ENCODE assay signal across 13 cellular contexts in the genomic region with DNA sequence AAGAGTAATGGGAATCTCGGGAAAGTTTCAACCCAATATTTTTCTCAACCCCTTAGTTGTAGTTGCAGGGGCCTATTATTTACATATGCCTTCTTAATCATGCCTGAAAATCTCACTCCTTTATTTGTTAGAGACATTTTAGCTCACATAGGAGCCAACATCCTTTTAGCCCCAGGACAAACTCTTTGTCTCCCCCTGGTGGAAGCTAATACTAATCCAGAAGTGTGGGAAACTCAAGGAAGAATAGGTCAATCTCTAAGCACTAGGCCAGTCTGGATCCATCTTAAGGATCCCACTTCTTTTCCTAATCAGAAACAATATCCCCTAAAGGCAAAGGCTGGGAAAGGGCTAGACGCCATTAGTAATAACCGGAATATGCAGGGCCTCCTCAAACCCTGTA.
DNase-seq lines count a peak whose midpoint lies in the region; TF ChIP-seq lines count a peak whose summit lies in the region.
"Had no signal": no experiment of that assay in that cellular context is flagged by ENCODE, and none has a peak within 500 bp of the region (broad histone marks: within the 10 kb centered on the region; RNA-seq: fewer than 3 reads in every experiment).

No MANE protein-coding gene starts in this region.

- H3K27me3 Mint-ChIP-seq in neural crest cell (ENCODE audit: low read depth) = no peaks in the 10 kb centered on the region
- H3K27me3 Mint-ChIP-seq in activated T-cell treated with anti-CD3 and anti-CD28 coated beads, Interleukin-2, amount 50 U/mL, for 24 hours = no peaks in the 10 kb centered on the region
- H3K27me3 Mint-ChIP-seq: activated CD4-positive, alpha-beta T cell treated with anti-CD3 and anti-CD28 coated beads for 36 hours; activated naive CD8-positive, alpha-beta T cell treated with anti-CD3 and anti-CD28 coated beads, Interleukin-2, amount 50 U/mL, for 24 hours; CD8-positive, alpha-beta memory T cell had no signal

- H3K27me3 ChIP-seq in DOHH2 (ENCODE audit: control insufficient read depth, low read length) = no peaks in the 10 kb centered on the region
- H3K27me3 ChIP-seq: stomach had no signal

- H3K27ac ChIP-seq in DOHH2 (ENCODE audit: low read depth, low read length) = no peak overlapping the region
- H3K27ac ChIP-seq: stomach had no signal

- TF ChIP-seq CTCF in DOHH2 (IDR thresholded peaks at IDR 0.05; ENCODE audit: low read depth, low read length, poor library complexity, severe bottlenecking) (peak; percentile 60), HFF-Myc (IDR thresholded peaks at IDR 0.05; ENCODE audit: low read depth, low read length, missing control alignments) (peak; percentile 42), neural crest cell (conservative IDR thresholded peaks at IDR 0.05) (peak; percentile 42)

- H3K27ac Mint-ChIP-seq in neural crest cell (ENCODE audit: unreplicated experiment) = no peak overlapping the region
- no peak overlapping the region for H3K27ac Mint-ChIP-seq in activated T-cell treated with anti-CD3 and anti-CD28 coated beads, Interleukin-2, amount 50 U/mL, for 24 hours
- H3K27ac Mint-ChIP-seq: activated CD4-positive, alpha-beta T cell treated with anti-CD3 and anti-CD28 coated beads for 36 hours; activated naive CD8-positive, alpha-beta T cell treated with anti-CD3 and anti-CD28 coated beads, Interleukin-2, amount 50 U/mL, for 24 hours; CD8-positive, alpha-beta memory T cell had no signal

- H3K4me3 ChIP-seq in DOHH2 (ENCODE audit: low read length) (no peak overlapping the region), HFF-Myc (replicated peaks; ENCODE audit: low read depth, low read length) (no peak overlapping the region)
- H3K4me3 ChIP-seq: stomach had no signal

- H3K9me2 ChIP-seq in DOHH2 (replicated peaks; ENCODE audit: control insufficient read depth, low read length) = no peaks in the 10 kb centered on the region

- peaks cover 40% of the 10 kb centered on the region for H3K9me3 ChIP-seq in DOHH2 (ENCODE audit: control insufficient read depth, insufficient read depth, low read length)

- H4K20me1 ChIP-seq in DOHH2 (ENCODE audit: control insufficient read depth, insufficient read depth, low read depth, low read length) = no peaks in the 10 kb centered on the region

- no peaks in the 10 kb centered on the region for H3K79me2 ChIP-seq in DOHH2 (ENCODE audit: control insufficient read depth, low read length)

- H3K4me2 ChIP-seq in DOHH2 (ENCODE audit: low read length) = no peak overlapping the region

- no peaks in the 10 kb centered on the region for H3F3A ChIP-seq in DOHH2 (ENCODE audit: control insufficient read depth, insufficient read depth)

- H3K4me3 Mint-ChIP-seq in neural crest cell = no peak overlapping the region
- H3K4me3 Mint-ChIP-seq in activated T-cell treated with anti-CD3 and anti-CD28 coated beads, Interleukin-2, amount 50 U/mL, for 24 hours = no peak overlapping the region
- H3K4me3 Mint-ChIP-seq: activated CD4-positive, alpha-beta T cell treated with anti-CD3 and anti-CD28 coated beads for 36 hours; activated naive CD8-positive, alpha-beta T cell treated with anti-CD3 and anti-CD28 coated beads, Interleukin-2, amount 50 U/mL, for 24 hours; CD8-positive, alpha-beta memory T cell had no signal

- H3K4me1 ChIP-seq in DOHH2 (ENCODE audit: control insufficient read depth, low read length) = no peaks in the 10 kb centered on the region
- H3K4me1 ChIP-seq: stomach had no signal

- DNase-seq in HFF-Myc (ENCODE audit: extremely low read depth, low read depth) (no peak), SK-MEL-5 (ENCODE audit: low read depth, low spot score) (peak; percentile 52), neural crest cell (ENCODE audit: low read depth, low spot score) (no peak), mesenteric fat pad (ENCODE audit: low spot score) (no peak), globus pallidus (ENCODE audit: low spot score) (no peak), NCI-H774 (lab: John Stamatoyannopoulos, UW) (no peak)
- DNase-seq in activated T-cell treated with anti-CD3 and anti-CD28 coated beads, Interleukin-2, amount 50 U/mL, for 24 hours = no peak
- DNase-seq: activated CD4-positive, alpha-beta T cell treated with anti-CD3 and anti-CD28 coated beads for 36 hours; activated naive CD8-positive, alpha-beta T cell treated with anti-CD3 and anti-CD28 coated beads, Interleukin-2, amount 50 U/mL, for 24 hours; CD8-positive, alpha-beta memory T cell; stomach; T-helper 1 cell had no signal

- H3K4me1 Mint-ChIP-seq in neural crest cell = no peaks in the 10 kb centered on the region
- no peaks in the 10 kb centered on the region for H3K4me1 Mint-ChIP-seq in activated T-cell treated with anti-CD3 and anti-CD28 coated beads, Interleukin-2, amount 50 U/mL, for 24 hours (ENCODE audit: low read depth)
- H3K4me1 Mint-ChIP-seq: activated CD4-positive, alpha-beta T cell treated with anti-CD3 and anti-CD28 coated beads for 36 hours; activated naive CD8-positive, alpha-beta T cell treated with anti-CD3 and anti-CD28 coated beads, Interleukin-2, amount 50 U/mL, for 24 hours; CD8-positive, alpha-beta memory T cell had no signal

- peaks cover 25% of the 10 kb centered on the region for H3K9me3 Mint-ChIP-seq in neural crest cell
- H3K9me3 Mint-ChIP-seq in activated T-cell treated with anti-CD3 and anti-CD28 coated beads, Interleukin-2, amount 50 U/mL, for 24 hours = peaks cover 61% of the 10 kb centered on the region

- no peaks in the 10 kb centered on the region for H3K36me3 ChIP-seq in DOHH2 (ENCODE audit: control insufficient read depth, low read length)
- H3K36me3 ChIP-seq: stomach had no signal

- in situ Hi-C loops in SK-MEL-5 (cut with HindIII; ENCODE audit: low pct_unique_long_range_greater_than_20kb, low sequenced_read_pairs) = no loop called here

- peaks cover 24% of the 10 kb centered on the region for H3K36me3 Mint-ChIP-seq in neural crest cell (ENCODE audit: low read depth)
- H3K36me3 Mint-ChIP-seq in activated T-cell treated with anti-CD3 and anti-CD28 coated beads, Interleukin-2, amount 50 U/mL, for 24 hours (ENCODE audit: low read depth) = peaks cover 5% of the 10 kb centered on the region
